8 cellular contexts compared by ENCODE assay signal in genomic region chr7:134317434-134317833, GRCh38. TPM values are rescaled to one million over a fixed set of nuclear protein-coding genes. Genes with fewer than 3 reads are reported as not detected.
A peak's percentile ranks its signal among the peaks of the same experiment; 100 is the strongest.
DNase-seq lines count a peak whose midpoint lies in the region; ATAC-seq and TF ChIP-seq lines count a peak whose summit lies in the region.

No MANE protein-coding gene starts in this region.

- H3K36me3 Mint-ChIP-seq in GM23338 (ENCODE audit: low read depth) = no peaks in the 10 kb centered on the region

- TF ChIP-seq EP300 in sigmoid colon (IDR thresholded peaks at IDR 0.05) = no peak

- ATAC-seq in GM23338 (no peak), GM21360 (IDR thresholded peaks at IDR 0.05; ENCODE audit: unreplicated experiment) (no peak), GM21825 (IDR thresholded peaks at IDR 0.05; ENCODE audit: unreplicated experiment) (no peak)

- no peak overlapping the region for H3K27ac ChIP-seq in GM23338 (ENCODE audit: low read depth)
- H3K27ac ChIP-seq in SJCRH30 = no peak overlapping the region
- H3K27ac ChIP-seq in sigmoid colon = peak overlapping the region; percentile 84 to 90 (median 90)

- H3K27me3 ChIP-seq in GM23338 (ENCODE audit: insufficient read depth) (no peaks in the 10 kb centered on the region), SJCRH30 (no peaks in the 10 kb centered on the region; the same call in 1 of the 2 replicates), sigmoid colon (no peaks in the 10 kb centered on the region)

- H3K4me1 Mint-ChIP-seq in GM23338 = peaks cover 11% of the 10 kb centered on the region

- H3K79me2 ChIP-seq in GM23338 (replicated peaks; ENCODE audit: insufficient read depth) = peaks cover 28% of the 10 kb centered on the region

- no peaks in the 10 kb centered on the region for H3K9me3 ChIP-seq in SJCRH30 (replicated peaks)
- H3K9me3 ChIP-seq in sigmoid colon = no peaks in the 10 kb centered on the region

- H3K4me1 ChIP-seq in GM23338 (ENCODE audit: insufficient read depth) = peaks cover 8% of the 10 kb centered on the region
- H3K4me1 ChIP-seq in SJCRH30 = peaks cover 6% of the 10 kb centered on the region; the same call in 1 of the 2 replicates
- H3K4me1 ChIP-seq in sigmoid colon = peaks cover 0 to 13% (median 8%) of the 10 kb centered on the region in 4 donors

- H4K20me1 ChIP-seq in GM23338 (replicated peaks; ENCODE audit: insufficient read depth) = no peaks in the 10 kb centered on the region

- H3K9me3 Mint-ChIP-seq in GM23338 = no peaks in the 10 kb centered on the region

- peak overlapping the region; percentile 73 for H3K4me3 ChIP-seq in GM23338
- peak overlapping the region; percentile 79 for H3K4me3 ChIP-seq in SJCRH30
- H3K4me3 ChIP-seq in fibroblast of pulmonary artery (replicated peaks; ENCODE audit: low read depth, low read length) = peak overlapping the region; percentile 77
- H3K4me3 ChIP-seq in sigmoid colon = peak overlapping the region in 3 of 4 donors; percentile 94 to 97 (median 96)

- H3K4me2 ChIP-seq in GM23338 = peak overlapping the region; percentile 78

- no peak for TF ChIP-seq POLR2A in sigmoid colon (IDR thresholded peaks at IDR 0.05)

- DNase-seq in GM23338 (ENCODE audit: low spot score) = no peak
- no peak for DNase-seq in SJCRH30
- no peak for DNase-seq in fibroblast of pulmonary artery (ENCODE audit: low read depth)
- DNase-seq in sigmoid colon = no peak
- DNase-seq in NCI-H748 (lab: John Stamatoyannopoulos, UW; ENCODE audit: unreplicated experiment) = no peak
- no peak for DNase-seq in GM10266 (ENCODE audit: extremely low spot score)

- TF ChIP-seq CTCF in GM23338 (conservative IDR thresholded peaks at IDR 0.05; ENCODE audit: low read depth in 2 of 2) (no peak), fibroblast of pulmonary artery (IDR thresholded peaks at IDR 0.05; ENCODE audit: low read length, missing control alignments) (no peak), sigmoid colon (IDR thresholded peaks at IDR 0.05) (no peak), GM10266 (IDR thresholded peaks at IDR 0.05; ENCODE audit: control insufficient read depth, insufficient read depth, low read depth, missing control alignments) (no peak)

- no peaks in the 10 kb centered on the region for H3F3A ChIP-seq in GM23338 (replicated peaks; ENCODE audit: low read depth)

- peak overlapping the region; percentile 87 for H3K4me3 Mint-ChIP-seq in GM23338

- intact Hi-C loops in sigmoid colon (cut with DNase I) = loop anchor here (5.0 to 10.0 kb wide), 3 partner anchors 190 to 1235 kb away; partner anchors contain the start of genes CHCHD3, EXOC4 and LRGUK

- no peaks in the 10 kb centered on the region for H3K36me3 ChIP-seq in GM23338 (ENCODE audit: insufficient read depth)
- no peaks in the 10 kb centered on the region for H3K36me3 ChIP-seq in SJCRH30
- no peaks in the 10 kb centered on the region for H3K36me3 ChIP-seq in sigmoid colon

- H3K27me3 Mint-ChIP-seq in GM23338 (ENCODE audit: insufficient read depth, low read depth, poor library complexity) = no peaks in the 10 kb centered on the region

- H2AFZ ChIP-seq in GM23338 = peak overlapping the region; percentile 92

- WGBS in sigmoid colon, 2 donors = 71 to 76% methylated on average over 7 of the region's 7 CpGs

- H3K27ac Mint-ChIP-seq in GM23338 = no peak overlapping the region

- no peaks in the 10 kb centered on the region for H3K9me2 ChIP-seq in GM23338 (ENCODE audit: insufficient read depth)

TF ChIP-seq in GM23338, 12 proteins besides CTCF, POLR2A, EP300 and RAD21:
- TF ChIP-seq CREB1 (CRISPR knock-in tag; IDR thresholded peaks at IDR 0.05; ENCODE audit: low read depth) (no peak), ZNF114 (CRISPR knock-in tag; IDR thresholded peaks at IDR 0.05) (no peak)

RNA-seq across cellular contexts. Expression of gene SLC35B4, which starts 0.7 kb away (rescaled TPM):
- total RNA-seq in GM23338 (2014; rRNA removed; shearing (Covaris generic)) = 24.6 and 29.7 TPM in 2 replicates
- polyA plus RNA-seq in GM23338 (2016; fragmentation: Nextera tagmentation; extraction: Ambion mirVana) (18.3 and 22.6 TPM in 2 replicates), sigmoid colon (1 to 10 TPM; 2.4 to 3.8 (median 2.8) TPM)
- total RNA-seq in SJCRH30 (2014; rRNA removed; shearing (Covaris generic)) = 24.6 and 25.1 TPM in 2 replicates
- total RNA-seq in sigmoid colon = 1 to 10 TPM; 6.1 to 9.4 (median 7.6) TPM

Comparison
In these comparisons a context has a peak if more than half of its experiments do, and no peak if none do; other contexts are left out.
1. H3K27ac ChIP-seq: peak in sigmoid colon (4 of 4); none in GM23338 (single experiment) and SJCRH30 (single experiment).
2. Peak in every context shown above with its lines, with median percentiles within 50 percentile points of each other: H3K4me3 ChIP-seq.